ENCODE assay signal across 10 cellular contexts in genomic region chr17:64084086-64084939, GRCh38. TPM values are rescaled to one million over a fixed set of nuclear protein-coding genes. Genes with fewer than 3 reads are reported as not detected.
DNase-seq lines count a peak whose midpoint lies in the region; ATAC-seq and TF ChIP-seq lines count a peak whose summit lies in the region.
"Had no signal": no experiment of that assay in that cellular context is flagged by ENCODE, and none has a peak within 500 bp of the region (broad histone marks: within the 10 kb centered on the region; RNA-seq: fewer than 3 reads in every experiment).

No MANE protein-coding gene starts in this region.

- no peak for TF ChIP-seq RAD21 in IMR-90 (IDR thresholded peaks at IDR 0.05; ENCODE audit: low read length)

- TF ChIP-seq POLR2A in IMR-90 (IDR thresholded peaks at IDR 0.05; ENCODE audit: low read depth, low read length): no peak

- intact Hi-C loops in IMR-90 (cut with micrococcal nuclease): loop anchor here (5.0 kb wide), 1 partner anchor 43 kb away; no protein-coding TSS in a partner anchor
- intact Hi-C loops in left lung (cut with DNase I): no loop called here
- intact Hi-C loops in activated T-helper 1 cell treated with anti-CD3 and anti-CD28 coated beads, Interleukin-12 subunit alpha, Interleukin-12 subunit beta, Interleukin-2, Interleukin-4 antibody, amounts not matched to agents 30 ng/mL and 10 ng/mL and 1 ng/mL, durations not matched to agents 14 hours and 24 hours and 36 hours (cut with micrococcal nuclease): loop anchor here (5.0 kb wide), 1 partner anchor 57 kb away; no protein-coding TSS in a partner anchor

- no peak overlapping the region for H2AFZ ChIP-seq in IMR-90 (replicated peaks; ENCODE audit: low read length, poor library complexity)

- CTCF ChIA-PET in IMR-90 (lab: Yijun Ruan, JAX): no interaction called here

- 0 out of 4 replicates have a peak overlapping the region, but pooled peaks of 1 of the 2 experiments have one; percentile 28 for H4K8ac ChIP-seq in IMR-90 (ENCODE audit: low read depth in 2 of 2, low read length in 2 of 2)

- peak overlapping the region; percentile 59 for H2AK5ac ChIP-seq in IMR-90 (ENCODE audit: low read depth, low read length)

- no peak overlapping the region for H3K56ac ChIP-seq in IMR-90 (ENCODE audit: extremely low read depth, insufficient read depth, low read length)

- H4K5ac ChIP-seq in IMR-90 (ENCODE audit: low read depth, low read length): no peak overlapping the region

- H3K36me3 ChIP-seq in IMR-90 (ENCODE audit: control insufficient read depth, insufficient read depth, low read length) (no peaks in the 10 kb centered on the region; the same call in 1 of the 2 replicates), left lung (peaks cover 0 to 7% of the 10 kb centered on the region in 2 donors)
- H3K36me3 ChIP-seq: ovary had no signal

- H3K23ac ChIP-seq in IMR-90 (ENCODE audit: low read depth, low read length): peak overlapping the region; percentile 67; the same call in 1 of the 2 replicates

- no peak for TF ChIP-seq CTCF in IMR-90 (conservative IDR thresholded peaks at IDR 0.05; ENCODE audit: low read depth, low read length)
- no peak for TF ChIP-seq CTCF in VCaP (conservative IDR thresholded peaks at IDR 0.05)
- no peak for TF ChIP-seq CTCF in left lung (IDR thresholded peaks at IDR 0.05)

- no peak overlapping the region for H2BK5ac ChIP-seq in IMR-90 (ENCODE audit: low read depth, low read length, poor library complexity, severe bottlenecking)

- peaks cover 18% of the 10 kb centered on the region for H3K4me1 ChIP-seq in IMR-90 (ENCODE audit: control insufficient read depth, insufficient read depth, low read length)
- peaks cover 30 to 84% of the 10 kb centered on the region in 2 donors for H3K4me1 ChIP-seq in left lung

- H3K27ac ChIP-seq in IMR-90 (ENCODE audit: insufficient read depth, low read length) (no peak overlapping the region), VCaP (peak overlapping the region; percentile 97), left lung (peak overlapping the region in 1 of 2 donors; percentile 45)
- H3K27ac ChIP-seq: ovary had no signal

- H3K18ac ChIP-seq in IMR-90 (ENCODE audit: low read depth, low read length): no peak overlapping the region

- H2BK20ac ChIP-seq in IMR-90 (ENCODE audit: low read depth, low read length): peak overlapping the region; percentile 55; the same call in 1 of the 2 replicates

- H3K9ac ChIP-seq in IMR-90 (ENCODE audit: low read depth, low read length): no peak overlapping the region
- H3K9ac ChIP-seq: SK-N-SH had no signal

- H3K27me3 Mint-ChIP-seq in activated T-helper 1 cell treated with anti-CD3 and anti-CD28 coated beads, Interleukin-12 subunit alpha, Interleukin-12 subunit beta, Interleukin-2, Interleukin-4 antibody, amounts not matched to agents 30 ng/mL and 10 ng/mL and 1 ng/mL, durations not matched to agents 14 hours and 24 hours and 36 hours (ENCODE audit: insufficient read depth): no peaks in the 10 kb centered on the region

- no peak overlapping the region for H3K4me2 ChIP-seq in IMR-90 (ENCODE audit: low read depth, low read length)
- H3K4me2 ChIP-seq: SK-N-SH had no signal

- no TSS peak for BruUV-seq in IMR-90 (replicated peaks; lab: Mats Ljungman, UMichigan)

- DNase-seq in AG20443 (ENCODE audit: low spot score) (peak; percentile 48), IMR-90 (peak; percentile 43), left lung (peak in 1 of 2 donors; percentile 58), inferior parietal cortex (ENCODE audit: extremely low spot score) (no peak)
- DNase-seq in activated T-helper 1 cell treated with anti-CD3 and anti-CD28 coated beads, Interleukin-12 subunit alpha, Interleukin-12 subunit beta, Interleukin-2, Interleukin-4 antibody, amounts not matched to agents 30 ng/mL and 10 ng/mL and 1 ng/mL, durations not matched to agents 14 hours and 24 hours and 36 hours (ENCODE audit: low spot score): no peak
- DNase-seq: SK-N-SH had no signal

- H3K4me3 Mint-ChIP-seq in activated T-helper 1 cell treated with anti-CD3 and anti-CD28 coated beads, Interleukin-12 subunit alpha, Interleukin-12 subunit beta, Interleukin-2, Interleukin-4 antibody, amounts not matched to agents 30 ng/mL and 10 ng/mL and 1 ng/mL, durations not matched to agents 14 hours and 24 hours and 36 hours: no peak overlapping the region

- H2BK15ac ChIP-seq in IMR-90 (ENCODE audit: low read depth, low read length): peak overlapping the region; percentile 61; the same call in 1 of the 3 replicates

- no peaks in the 10 kb centered on the region for H3K9me3 ChIP-seq in IMR-90 (ENCODE audit: control insufficient read depth, insufficient read depth, low read length)
- no peaks in the 10 kb centered on the region for H3K9me3 ChIP-seq in left lung
- H3K9me3 ChIP-seq: ovary, SK-N-SH had no signal

- peaks cover 21% of the 10 kb centered on the region; the same call in 1 of the 2 replicates for H3K9me1 ChIP-seq in IMR-90 (ENCODE audit: insufficient read depth, low read length)

- H4K20me1 ChIP-seq in IMR-90 (ENCODE audit: insufficient read depth, low read length): no peaks in the 10 kb centered on the region

- no peak for ATAC-seq in IMR-90 (ENCODE audit: low read depth)
- peak; percentile 39 for ATAC-seq in left lung
- no peak for ATAC-seq in HG03354 (IDR thresholded peaks at IDR 0.05; ENCODE audit: poor library complexity, severe bottlenecking, unreplicated experiment)
- ATAC-seq in GM18873 (IDR thresholded peaks at IDR 0.05; ENCODE audit: low FRiP score, unreplicated experiment): no peak

- H2AK9ac ChIP-seq in IMR-90 (replicated peaks; ENCODE audit: low read depth, low read length, poor library complexity): peak overlapping the region; percentile 20

- 50% methylated on average over 7 of the region's 10 CpGs; no CpG with 5 or more reads in 1 of the 2 experiments for WGBS in IMR-90 (ENCODE audit: extremely low coverage in 2 of 2, insufficient read length in 1 of 2), 2 experiments

- no peaks in the 10 kb centered on the region for H3K9me3 Mint-ChIP-seq in activated T-helper 1 cell treated with anti-CD3 and anti-CD28 coated beads, Interleukin-12 subunit alpha, Interleukin-12 subunit beta, Interleukin-2, Interleukin-4 antibody, amounts not matched to agents 30 ng/mL and 10 ng/mL and 1 ng/mL, durations not matched to agents 14 hours and 24 hours and 36 hours

- peak overlapping the region; percentile 42; the same call in 1 of the 2 replicates for H3K14ac ChIP-seq in IMR-90 (replicated peaks; ENCODE audit: low read depth, low read length)

- H2BK120ac ChIP-seq in IMR-90 (ENCODE audit: low read depth, low read length): peak overlapping the region; percentile 24; the same call in 1 of the 2 replicates

- peaks cover 27% of the 10 kb centered on the region for H3K36me3 Mint-ChIP-seq in activated T-helper 1 cell treated with anti-CD3 and anti-CD28 coated beads, Interleukin-12 subunit alpha, Interleukin-12 subunit beta, Interleukin-2, Interleukin-4 antibody, amounts not matched to agents 30 ng/mL and 10 ng/mL and 1 ng/mL, durations not matched to agents 14 hours and 24 hours and 36 hours (ENCODE audit: low read depth)

- peaks cover 15 to 32% of the 10 kb centered on the region in 2 experiments for H3K79me1 ChIP-seq in IMR-90 (ENCODE audit: low read depth in 1 of 2, low read length in 2 of 2)

- in situ Hi-C loops in IMR-90 (cut with MboI; ENCODE audit: low sequenced_read_pairs): no loop called here

- POLR2A ChIA-PET in IMR-90 (lab: Charles Lee; ENCODE audit: unreplicated experiment): no interaction called here

- peak overlapping the region; percentile 36 for H3K4ac ChIP-seq in IMR-90 (ENCODE audit: low read depth, low read length)

- dilution Hi-C loops in IMR-90 (cut with HindIII; ENCODE audit: low sequenced_read_pairs, unreplicated experiment): no loop called here

- no peak overlapping the region for H3K4me3 ChIP-seq in IMR-90 (ENCODE audit: insufficient read depth, low read depth, low read length)
- H3K4me3 ChIP-seq in left lung: no peak overlapping the region
- H3K4me3 ChIP-seq: ovary had no signal

- no peak overlapping the region for H4K91ac ChIP-seq in IMR-90 (ENCODE audit: insufficient read depth, low read depth, low read length)

- no peaks in the 10 kb centered on the region for H3K27me3 ChIP-seq in IMR-90 (ENCODE audit: control insufficient read depth, insufficient read depth, low read length)
- H3K27me3 ChIP-seq in left lung: no peaks in the 10 kb centered on the region
- H3K27me3 ChIP-seq: ovary had no signal

- H3K4me1 Mint-ChIP-seq in activated T-helper 1 cell treated with anti-CD3 and anti-CD28 coated beads, Interleukin-12 subunit alpha, Interleukin-12 subunit beta, Interleukin-2, Interleukin-4 antibody, amounts not matched to agents 30 ng/mL and 10 ng/mL and 1 ng/mL, durations not matched to agents 14 hours and 24 hours and 36 hours (ENCODE audit: low read depth): peaks cover 23% of the 10 kb centered on the region

- H3K27ac Mint-ChIP-seq in activated T-helper 1 cell treated with anti-CD3 and anti-CD28 coated beads, Interleukin-12 subunit alpha, Interleukin-12 subunit beta, Interleukin-2, Interleukin-4 antibody, amounts not matched to agents 30 ng/mL and 10 ng/mL and 1 ng/mL, durations not matched to agents 14 hours and 24 hours and 36 hours: no peak overlapping the region

TF ChIP-seq in IMR-90, 13 proteins besides CTCF, POLR2A, EP300 and RAD21:
- no peak for TF ChIP-seq MAZ (IDR thresholded peaks at IDR 0.05; ENCODE audit: borderline replicate concordance, low read depth, low read length)
- TF ChIP-seq, protein P1, sequence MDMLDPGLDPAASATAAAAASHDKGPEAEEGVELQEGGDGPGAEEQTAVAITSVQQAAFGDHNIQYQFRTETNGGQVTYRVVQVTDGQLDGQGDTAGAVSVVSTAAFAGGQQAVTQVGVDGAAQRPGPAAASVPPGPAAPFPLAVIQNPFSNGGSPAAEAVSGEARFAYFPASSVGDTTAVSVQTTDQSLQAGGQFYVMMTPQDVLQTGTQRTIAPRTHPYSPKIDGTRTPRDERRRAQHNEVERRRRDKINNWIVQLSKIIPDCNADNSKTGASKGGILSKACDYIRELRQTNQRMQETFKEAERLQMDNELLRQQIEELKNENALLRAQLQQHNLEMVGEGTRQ (IDR thresholded peaks at IDR 0.05; ENCODE audit: low read depth, low read length): no peak
- TF ChIP-seq RCOR1 (IDR thresholded peaks at IDR 0.05; ENCODE audit: insufficient replicate concordance, low read length): no peak
- TF ChIP-seq RFX5 (IDR thresholded peaks at IDR 0.05; ENCODE audit: low read depth, low read length): no peak
- TF ChIP-seq CEBPB (IDR thresholded peaks at IDR 0.05; ENCODE audit: low read depth, low read length): peak; percentile 23; the same call in 1 of the 2 replicates

RNA-seq across cellular contexts. Expression of gene ERN1, which starts 45.6 kb away (rescaled TPM):
- total RNA-seq in IMR-90 (2012; rRNA removed) (2.2 and 2.7 TPM in 2 replicates), left lung (10 to 100 TPM; 39.0 to 45.0 TPM)
- 3.7 and 4.1 TPM in 2 replicates for polyA plus RNA-seq in IMR-90 (2012; rRNA removed)
- polyA plus RNA-seq in IMR-90 (2012; cell fraction: cytosol; rRNA removed): 3.2 and 3.4 TPM in 2 replicates
- 7.5 and 10.9 TPM in 2 replicates for polyA plus RNA-seq in IMR-90 (2012; cell fraction: nucleus; rRNA removed; ENCODE audit: low replicate concordance)
- total RNA-seq in activated T-helper 1 cell treated with anti-CD3 and anti-CD28 coated beads, Interleukin-12 subunit alpha, Interleukin-12 subunit beta, Interleukin-2, Interleukin-4 antibody, amounts not matched to agents 30 ng/mL and 10 ng/mL and 1 ng/mL, durations not matched to agents 14 hours and 24 hours and 36 hours: 90.0 and 91.6 TPM in 2 replicates

Comparison
In these comparisons a context has a peak if more than half of its experiments do, and no peak if none do; other contexts are left out.
1. DNase-seq: peak in AG20443 (single experiment) and IMR-90 (single experiment); none in inferior parietal cortex (single experiment) and activated T-helper 1 cell treated with anti-CD3 and anti-CD28 coated beads, Interleukin-12 subunit alpha, Interleukin-12 subunit beta, Interleukin-2, Interleukin-4 antibody, amounts not matched to agents 30 ng/mL and 10 ng/mL and 1 ng/mL, durations not matched to agents 14 hours and 24 hours and 36 hours (single experiment).
2. RNA of gene ERN1, which starts 45.6 kb away (total RNA-seq): 90.0 to 91.6 TPM in activated T-helper 1 cell treated with anti-CD3 and anti-CD28 coated beads, Interleukin-12 subunit alpha, Interleukin-12 subunit beta, Interleukin-2, Interleukin-4 antibody, amounts not matched to agents 30 ng/mL and 10 ng/mL and 1 ng/mL, durations not matched to agents 14 hours and 24 hours and 36 hours and 39.0 to 45.0 TPM in left lung; 2.2 to 2.7 TPM in IMR-90; every median in the first group is over 10 times any median in the second.
3. intact Hi-C loops: an anchor here in IMR-90 (5.0 kb wide) and activated T-helper 1 cell treated with anti-CD3 and anti-CD28 coated beads, Interleukin-12 subunit alpha, Interleukin-12 subunit beta, Interleukin-2, Interleukin-4 antibody, amounts not matched to agents 30 ng/mL and 10 ng/mL and 1 ng/mL, durations not matched to agents 14 hours and 24 hours and 36 hours (5.0 kb wide); none called in left lung.